ENCODE assay signal across 8 cellular contexts in the genomic region with DNA sequence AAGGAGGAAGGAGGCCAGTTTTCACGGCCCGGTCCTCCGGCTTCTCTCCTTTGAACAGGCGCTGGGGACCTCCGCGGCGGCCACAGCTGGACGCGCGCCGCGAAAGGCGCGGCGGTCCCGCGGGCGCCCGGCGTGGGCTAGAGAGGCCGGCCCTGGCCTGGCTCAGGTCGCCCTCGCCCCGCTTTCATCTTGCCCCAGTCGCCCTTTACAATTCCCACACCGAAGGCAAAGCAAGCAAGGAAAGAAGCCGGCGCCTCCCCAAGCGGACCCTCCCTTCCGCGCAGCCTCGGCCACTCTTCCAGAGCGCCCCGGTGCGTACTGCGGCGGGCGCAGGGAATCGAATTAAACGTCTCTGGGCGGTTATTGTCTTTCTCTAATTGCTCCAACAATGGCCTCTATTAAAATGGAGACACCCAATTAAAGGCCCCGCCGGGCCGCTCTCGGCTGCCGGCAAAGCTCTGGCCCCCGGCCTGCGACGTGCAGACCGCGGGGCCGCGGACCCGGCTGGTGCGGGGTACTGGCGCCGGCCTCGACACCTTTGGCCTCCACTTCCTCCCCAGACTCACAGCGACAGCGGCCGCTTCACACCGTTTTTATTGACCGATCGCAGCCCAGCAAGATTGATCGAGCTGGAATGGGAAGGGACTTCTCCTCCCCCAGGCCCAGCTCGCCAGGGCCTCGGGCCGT. TPM values are rescaled to one million over a fixed set of nuclear protein-coding genes. Genes with fewer than 3 reads are reported as not detected.
A peak's percentile ranks its signal among the peaks of the same experiment; 100 is the strongest.
DNase-seq lines count a peak whose midpoint lies in the region; ATAC-seq and TF ChIP-seq lines count a peak whose summit lies in the region.

No MANE protein-coding gene starts in this region.

- no peak overlapping the region for H3K4me3 ChIP-seq in neuron (ENCODE audit: low read length)

- peaks cover 74% of the 10 kb centered on the region for H3K27me3 Mint-ChIP-seq in CD4-positive, alpha-beta T cell
- peaks cover 39% of the 10 kb centered on the region for H3K27me3 Mint-ChIP-seq in endothelial cell (ENCODE audit: unreplicated experiment)

- H3K4me1 ChIP-seq in neuron (ENCODE audit: insufficient read depth, low read length) = peaks cover 21% of the 10 kb centered on the region

- no peak overlapping the region for H3K27ac Mint-ChIP-seq in CD4-positive, alpha-beta T cell
- no peak overlapping the region for H3K27ac Mint-ChIP-seq in endothelial cell (ENCODE audit: unreplicated experiment)

- in situ Hi-C loops in GM13976 (cut with MboI; ENCODE audit: low sequenced_read_pairs, unreplicated experiment) = loop anchor here (10.0 kb wide), 1 partner anchor 1155 kb away; no protein-coding TSS in a partner anchor

- H3K27me3 ChIP-seq in CD4-positive, alpha-beta T cell (ENCODE audit: control insufficient read depth, insufficient read depth, low read length) = peaks cover 81% of the 10 kb centered on the region
- H3K27me3 ChIP-seq in neuron (ENCODE audit: insufficient read depth, low read length) = peaks cover 94% of the 10 kb centered on the region

- H3K9me3 ChIP-seq in CD4-positive, alpha-beta T cell (ENCODE audit: control insufficient read depth, low read length) = no peaks in the 10 kb centered on the region
- H3K9me3 ChIP-seq in KOPT-K1 (ENCODE audit: insufficient read depth, low read length, poor library complexity, severe bottlenecking) = no peaks in the 10 kb centered on the region
- H3K9me3 ChIP-seq in neuron (ENCODE audit: low read length) = no peaks in the 10 kb centered on the region

- POLR2A ChIA-PET in CD4-positive, alpha-beta T cell (lab: Charles Lee) = interaction anchor here (1.5 to 5.0 kb wide), 3 partner anchors 10 to 427 kb away, joined by 4 to 37 read pairs (median 6); no protein-coding TSS in a partner anchor

- H3K36me3 ChIP-seq in KOPT-K1 (ENCODE audit: insufficient read depth, low read length) = no peaks in the 10 kb centered on the region
- H3K36me3 ChIP-seq in neuron (ENCODE audit: insufficient read depth, low read length) = no peaks in the 10 kb centered on the region

- no peak for ATAC-seq in CD4-positive, alpha-beta T cell (ENCODE audit: poor library complexity)
- ATAC-seq in HG03095 (IDR thresholded peaks at IDR 0.05; ENCODE audit: unreplicated experiment) (no peak), HG02759 (IDR thresholded peaks at IDR 0.05; ENCODE audit: unreplicated experiment) (no peak)

- H3K36me3 Mint-ChIP-seq in CD4-positive, alpha-beta T cell (ENCODE audit: low read depth) = peaks cover 11% of the 10 kb centered on the region
- no peaks in the 10 kb centered on the region for H3K36me3 Mint-ChIP-seq in endothelial cell (ENCODE audit: low read depth, unreplicated experiment)

- H3K27ac ChIP-seq in CD4-positive, alpha-beta T cell (ENCODE audit: low read depth, low read length) = no peak overlapping the region
- peak overlapping the region; percentile 49 for H3K27ac ChIP-seq in KOPT-K1 (ENCODE audit: low read depth, low read length, poor library complexity, severe bottlenecking)

- CTCF ChIA-PET in CD4-positive, alpha-beta T cell (lab: Charles Lee) = interaction anchor here (1.0 kb wide), 1 partner anchor 423 kb away, joined by 3 read pairs; no protein-coding TSS in a partner anchor

- no peak for DNase-seq in CD4-positive, alpha-beta T cell
- DNase-seq in endothelial cell (ENCODE audit: low spot score) = no peak
- no peak for DNase-seq in GM13976 (ENCODE audit: low spot score)
- no peak for DNase-seq in SHP77 treated with DMSO at 0.1 percent for 48 hours (lab: John Stamatoyannopoulos, UW)

- H3K9me3 Mint-ChIP-seq in CD4-positive, alpha-beta T cell = no peaks in the 10 kb centered on the region
- H3K9me3 Mint-ChIP-seq in endothelial cell (ENCODE audit: unreplicated experiment) = no peaks in the 10 kb centered on the region

- peak overlapping the region; percentile 34 for H3K4me3 Mint-ChIP-seq in CD4-positive, alpha-beta T cell
- H3K4me3 Mint-ChIP-seq in endothelial cell (ENCODE audit: unreplicated experiment) = peak overlapping the region; percentile 85

- intact Hi-C loops in CD4-positive, alpha-beta T cell (cut with DNase I, micrococcal nuclease) = loop anchor here (5.0 to 10.0 kb wide), 9 partner anchors 137 to 1157 kb away; partner anchors contain the start of gene SFMBT2 (in 1 of the 2)

- peak overlapping the region; percentile 19 for H2AFZ ChIP-seq in neuron (ENCODE audit: low read depth, low read length)

- no peak for TF ChIP-seq CTCF in CD4-positive, alpha-beta T cell (IDR thresholded peaks at IDR 0.05)
- TF ChIP-seq CTCF in endothelial cell (IDR thresholded peaks at IDR 0.05; ENCODE audit: unreplicated experiment) (no peak), GM13976 (IDR thresholded peaks at IDR 0.05; ENCODE audit: borderline replicate concordance, control extremely low read depth, extremely low read depth, insufficient read depth, missing control alignments) (no peak)

- peaks cover 68% of the 10 kb centered on the region for H3K4me1 Mint-ChIP-seq in CD4-positive, alpha-beta T cell (ENCODE audit: low read depth)
- H3K4me1 Mint-ChIP-seq in endothelial cell (ENCODE audit: unreplicated experiment) = peaks cover 52% of the 10 kb centered on the region

RNA-seq across cellular contexts. Expression of gene GATA3, which starts 4.5 kb away (rescaled TPM):
- total RNA-seq in CD4-positive, alpha-beta T cell = 100 to 1,000 TPM; 128 to 141 TPM
- 70.9 TPM for total RNA-seq in endothelial cell (ENCODE audit: unreplicated experiment)
